14 cellular contexts compared by ENCODE assay signal in genomic region chr13:32039056-32039455, GRCh38. TPM values are rescaled to one million over a fixed set of nuclear protein-coding genes. Genes with fewer than 3 reads are reported as not detected.
DNase-seq lines count a peak whose midpoint lies in the region; ATAC-seq and TF ChIP-seq lines count a peak whose summit lies in the region.
"Had no signal": no experiment of that assay in that cellular context is flagged by ENCODE, and none has a peak within 500 bp of the region (broad histone marks: within the 10 kb centered on the region; RNA-seq: fewer than 3 reads in every experiment).

No MANE protein-coding gene starts in this region.

- H3K27ac ChIP-seq in IMR-90 (ENCODE audit: insufficient read depth, low read length) (peak overlapping the region; percentile 47; the same call in 1 of the 2 replicates), body of pancreas (peak overlapping the region in 3 of 4 donors; percentile 18 to 47 (median 37)), muscle layer of colon (ENCODE audit: low read depth, low read length) (peak overlapping the region; percentile 68), tibial artery (peak overlapping the region; percentile 24 to 55), smooth muscle cell (ENCODE audit: low read depth) (no peak overlapping the region)
- H3K27ac ChIP-seq: RWPE1 had no signal

- H2AFZ ChIP-seq in IMR-90 (replicated peaks; ENCODE audit: low read length, poor library complexity) (no peak overlapping the region), smooth muscle cell (ENCODE audit: low read depth) (no peak overlapping the region)

- H3K9me3 ChIP-seq in IMR-90 (ENCODE audit: control insufficient read depth, insufficient read depth, low read length) (no peaks in the 10 kb centered on the region), body of pancreas (no peaks in the 10 kb centered on the region), muscle layer of colon (ENCODE audit: low read length) (no peaks in the 10 kb centered on the region), tibial artery (no peaks in the 10 kb centered on the region), smooth muscle cell (replicated peaks; ENCODE audit: low read depth) (no peaks in the 10 kb centered on the region)

- H3K9me1 ChIP-seq in IMR-90 (ENCODE audit: insufficient read depth, low read length), result peaks cover 10% of the 10 kb centered on the region

- intact Hi-C loops in IMR-90 (cut with micrococcal nuclease) (loop anchor here (10.0 kb wide), 1 partner anchor 46 kb away; no protein-coding TSS in a partner anchor), body of pancreas (cut with DNase I) (no loop called here), tibial artery (cut with DNase I; ENCODE audit: low total_unique reads) (loop anchor here (10.0 kb wide), 1 partner anchor 76 kb away; no protein-coding TSS in a partner anchor)

- POLR2A ChIA-PET in IMR-90 (lab: Charles Lee; ENCODE audit: unreplicated experiment), result no interaction called here

- H4K5ac ChIP-seq in IMR-90 (ENCODE audit: low read depth, low read length), result peak overlapping the region; percentile 71; the same call in 1 of the 2 replicates

- in situ Hi-C loops in IMR-90 (cut with MboI; ENCODE audit: low sequenced_read_pairs), result no loop called here

- H3K23ac ChIP-seq in IMR-90 (ENCODE audit: low read depth, low read length), result no peak overlapping the region

- H3K27me3 ChIP-seq in IMR-90 (ENCODE audit: control insufficient read depth, insufficient read depth, low read length) (no peaks in the 10 kb centered on the region), body of pancreas (no peaks in the 10 kb centered on the region), muscle layer of colon (ENCODE audit: control insufficient read depth in 1 of 2, insufficient read depth in 2 of 2, low read length in 2 of 2) (no peaks in the 10 kb centered on the region), tibial artery (no peaks in the 10 kb centered on the region), smooth muscle cell (ENCODE audit: low read depth) (no peaks in the 10 kb centered on the region)

- no peak overlapping the region for H2BK120ac ChIP-seq in IMR-90 (ENCODE audit: low read depth, low read length)

- peak overlapping the region; percentile 95; the same call in 1 of the 2 replicates for H3K18ac ChIP-seq in IMR-90 (ENCODE audit: low read depth, low read length)

- TF ChIP-seq RAD21 in IMR-90 (IDR thresholded peaks at IDR 0.05; ENCODE audit: low read length), result no peak

- peak overlapping the region; percentile 20; the same call in 1 of the 2 replicates for H3K4me2 ChIP-seq in IMR-90 (ENCODE audit: low read depth, low read length)
- no peak overlapping the region for H3K4me2 ChIP-seq in smooth muscle cell

- H3K79me1 ChIP-seq in IMR-90 (ENCODE audit: low read depth in 1 of 2, low read length in 2 of 2), result peaks cover 6 to 29% of the 10 kb centered on the region in 2 experiments; a peak in 3 of 4 replicates

- dilution Hi-C loops in IMR-90 (cut with HindIII; ENCODE audit: low sequenced_read_pairs, unreplicated experiment), result no loop called here

- ATAC-seq in IMR-90 (ENCODE audit: low read depth), result peak; percentile 54
- ATAC-seq in body of pancreas, result no peak

- H3K56ac ChIP-seq in IMR-90 (ENCODE audit: extremely low read depth, insufficient read depth, low read length), result no peak overlapping the region

- peak; percentile 13 for DNase-seq in IMR-90
- DNase-seq in body of pancreas, result no peak
- DNase-seq in tibial artery, result no peak
- no peak for DNase-seq in smooth muscle cell (lab: John Stamatoyannopoulos, UW; ENCODE audit: unreplicated experiment)
- no peak for DNase-seq in activated CD4-positive, CD25-positive, alpha-beta regulatory T cell treated with anti-CD3 and anti-CD28 coated beads, Interleukin-2, amount 50 U/mL, for 72 hours
- no peak for DNase-seq in NCI-H748 (lab: John Stamatoyannopoulos, UW; ENCODE audit: unreplicated experiment)
- DNase-seq: C1 segment of cervical spinal cord; H7; NCI-H146; NCI-H2081 treated with DMSO at 0.1 percent for 48 hours; NCI-H524; NK-92 treated with Interleukin-12 subunit alpha and Interleukin-12 subunit beta, amount 100 ng/mL, for 24 hours had no signal

- H3K4ac ChIP-seq in IMR-90 (ENCODE audit: low read depth, low read length), result no peak overlapping the region

- no peak overlapping the region for H4K91ac ChIP-seq in IMR-90 (ENCODE audit: insufficient read depth, low read depth, low read length)

- no peak overlapping the region for H4K8ac ChIP-seq in IMR-90 (ENCODE audit: low read depth in 2 of 2, low read length in 2 of 2)

- TF ChIP-seq POLR2A in IMR-90 (IDR thresholded peaks at IDR 0.05; ENCODE audit: low read depth, low read length), result no peak
- no peak for TF ChIP-seq POLR2A in body of pancreas (IDR thresholded peaks at IDR 0.05)

- H2BK5ac ChIP-seq in IMR-90 (ENCODE audit: low read depth, low read length, poor library complexity, severe bottlenecking), result peak overlapping the region; percentile 84

- H3K9ac ChIP-seq in IMR-90 (ENCODE audit: low read depth, low read length) (no peak overlapping the region), muscle layer of colon (ENCODE audit: low read length) (no peak overlapping the region), smooth muscle cell (ENCODE audit: low read depth) (no peak overlapping the region)

- H3F3A ChIP-seq in smooth muscle cell (ENCODE audit: low read depth), result no peaks in the 10 kb centered on the region

- H3K79me2 ChIP-seq in smooth muscle cell (ENCODE audit: low read depth), result no peaks in the 10 kb centered on the region

- H2BK15ac ChIP-seq in IMR-90 (ENCODE audit: low read depth, low read length), result no peak overlapping the region

- H3K4me3 ChIP-seq in IMR-90 (ENCODE audit: insufficient read depth, low read depth, low read length), result no peak overlapping the region
- no peak overlapping the region for H3K4me3 ChIP-seq in body of pancreas
- H3K4me3 ChIP-seq in muscle layer of colon (ENCODE audit: low read depth in 1 of 2, low read length in 2 of 2), result no peak overlapping the region
- no peak overlapping the region for H3K4me3 ChIP-seq in tibial artery
- H3K4me3 ChIP-seq in smooth muscle cell, result no peak overlapping the region

- BruUV-seq in IMR-90 (replicated peaks; lab: Mats Ljungman, UMichigan), result no TSS peak

- H2AK5ac ChIP-seq in IMR-90 (ENCODE audit: low read depth, low read length), result no peak overlapping the region

- no peak overlapping the region for H2BK20ac ChIP-seq in IMR-90 (ENCODE audit: low read depth, low read length)

- no peak overlapping the region for H2AK9ac ChIP-seq in IMR-90 (replicated peaks; ENCODE audit: low read depth, low read length, poor library complexity)

- CTCF ChIA-PET in IMR-90 (lab: Yijun Ruan, JAX), result interaction anchor here (0.6 to 0.9 kb wide), 3 partner anchors 26 to 705 kb away, joined by 3 read pairs; no protein-coding TSS in a partner anchor

- H3K36me3 ChIP-seq in IMR-90 (ENCODE audit: control insufficient read depth, insufficient read depth, low read length) (no peaks in the 10 kb centered on the region), body of pancreas (replicated peaks in 1 of 2; ENCODE audit: insufficient read depth in 1 of 2, low read depth in 2 of 2) (no peaks in the 10 kb centered on the region), muscle layer of colon (ENCODE audit: insufficient read depth, low read length) (no peaks in the 10 kb centered on the region), tibial artery (no peaks in the 10 kb centered on the region), smooth muscle cell (ENCODE audit: low read depth) (no peaks in the 10 kb centered on the region)

- H3K4me1 ChIP-seq in IMR-90 (ENCODE audit: control insufficient read depth, insufficient read depth, low read length) (peaks cover 13% of the 10 kb centered on the region), body of pancreas (peaks cover 75% of the 10 kb centered on the region), muscle layer of colon (ENCODE audit: insufficient read depth, low read length) (peaks cover 56% of the 10 kb centered on the region), tibial artery (peaks cover 0 to 85% (median 30%) of the 10 kb centered on the region in 4 donors), smooth muscle cell (ENCODE audit: low read depth) (no peaks in the 10 kb centered on the region)

- no peak overlapping the region for H3K14ac ChIP-seq in IMR-90 (replicated peaks; ENCODE audit: low read depth, low read length)

- TF ChIP-seq CTCF in IMR-90 (conservative IDR thresholded peaks at IDR 0.05; ENCODE audit: low read depth, low read length) (no peak), body of pancreas (IDR thresholded peaks at IDR 0.05) (no peak), tibial artery (IDR thresholded peaks at IDR 0.05) (no peak), smooth muscle cell (IDR thresholded peaks at IDR 0.05; ENCODE audit: borderline replicate concordance, insufficient read depth, poor library complexity, severe bottlenecking) (no peak)

- H4K20me1 ChIP-seq in IMR-90 (ENCODE audit: insufficient read depth, low read length), result no peaks in the 10 kb centered on the region
- no peaks in the 10 kb centered on the region for H4K20me1 ChIP-seq in smooth muscle cell (ENCODE audit: low read depth)

TF ChIP-seq in IMR-90, 13 proteins besides CTCF, POLR2A, EP300 and RAD21 (continues in another document):
- TF ChIP-seq NFE2L2 (IDR thresholded peaks at IDR 0.05; ENCODE audit: low read depth, low read length) (no peak), FOS (IDR thresholded peaks at IDR 0.05; ENCODE audit: low read depth, low read length) (no peak), MAZ (IDR thresholded peaks at IDR 0.05; ENCODE audit: borderline replicate concordance, low read depth, low read length) (no peak), SMC3 (IDR thresholded peaks at IDR 0.05; ENCODE audit: low read depth, low read length) (no peak), ELK1 (IDR thresholded peaks at IDR 0.05; ENCODE audit: borderline replicate concordance, low read depth, low read length) (no peak), RFX5 (IDR thresholded peaks at IDR 0.05; ENCODE audit: low read depth, low read length) (no peak), MAFK (IDR thresholded peaks at IDR 0.05; ENCODE audit: low read depth, low read length) (no peak)

RNA-seq across cellular contexts. Expression of gene FRY, which starts 7.5 kb away (rescaled TPM):
- 3.0 and 4.2 TPM in 2 replicates for total RNA-seq in IMR-90 (2012; rRNA removed)
- polyA plus RNA-seq in IMR-90 (2012; rRNA removed), result 3.0 and 4.8 TPM in 2 replicates
- 3.6 and 4.1 TPM in 2 replicates for polyA plus RNA-seq in IMR-90 (2012; cell fraction: cytosol; rRNA removed)
- 5.4 and 11.0 TPM in 2 replicates for polyA plus RNA-seq in IMR-90 (2012; cell fraction: nucleus; rRNA removed; ENCODE audit: low replicate concordance)
- 10 to 100 TPM; 32.0 to 45.4 TPM for total RNA-seq in body of pancreas
- total RNA-seq in smooth muscle cell, result 1.9 and 3.2 TPM in 2 replicates
- 0.95 and 1.1 TPM in 2 replicates for polyA plus RNA-seq in smooth muscle cell
